In genomic region chr3:67297715-67298475, GRCh38 we compare ENCODE assay signal across 15 cellular contexts.
A peak's percentile ranks its signal among the peaks of the same experiment; 100 is the strongest.
DNase-seq lines count a peak whose midpoint lies in the region.
"Had no signal": no experiment of that assay in that cellular context is flagged by ENCODE, and none has a peak within 500 bp of the region (broad histone marks: within the 10 kb centered on the region; RNA-seq: fewer than 3 reads in every experiment).

No MANE protein-coding gene starts in this region.

- DNase-seq in astrocyte of the hippocampus (ENCODE audit: low read depth, low spot score) (peak; percentile 3), foreskin melanocyte (peak; percentile 10), myocyte (ENCODE audit: low read depth) (peak; percentile 54), renal cortical epithelial cell (ENCODE audit: low read depth) (peak; percentile 17), NOMO-1 treated with dmso at 0.1 percent for 144 hours (lab: John Stamatoyannopoulos, UW; ENCODE audit: unreplicated experiment) (no peak), amygdala (lab: John Stamatoyannopoulos, UW) (no peak)
- DNase-seq in activated CD4-positive, CD25-positive, alpha-beta regulatory T cell treated with anti-CD3 and anti-CD28 coated beads, Interleukin-2, amount 50 U/mL, for 72 hours: no peak
- DNase-seq: C1 segment of cervical spinal cord; Calu3; CD4-positive, alpha-beta memory T cell; COR-L47; DMS53; DMS79 treated with DMSO at 0.1 percent for 48 hours; GF-D8; GOT3 had no signal

Comparison
In these comparisons a context has a peak if more than half of its experiments do, and no peak if none do; other contexts are left out.
1. DNase-seq: peak in astrocyte of the hippocampus (single experiment), foreskin melanocyte (single experiment), myocyte (single experiment) and renal cortical epithelial cell (single experiment); none in NOMO-1 treated with dmso at 0.1 percent for 144 hours (single experiment), activated CD4-positive, CD25-positive, alpha-beta regulatory T cell treated with anti-CD3 and anti-CD28 coated beads, Interleukin-2, amount 50 U/mL, for 72 hours (single experiment) and amygdala (0 of 56).